ENCODE assay signal across 8 cellular contexts in genomic region chr13:36130542-36131214, GRCh38. TPM values are rescaled to one million over a fixed set of nuclear protein-coding genes. Genes with fewer than 3 reads are reported as not detected.
DNase-seq lines count a peak whose midpoint lies in the region; ATAC-seq and TF ChIP-seq lines count a peak whose summit lies in the region.

No MANE protein-coding gene starts in this region.

- no peak overlapping the region for H3K27ac ChIP-seq in mesodermal cell (ENCODE audit: low read depth, low read length, severe bottlenecking)

- H3K4me3 ChIP-seq in choroid plexus epithelial cell (ENCODE audit: low read depth, low read length) (peak overlapping the region; percentile 57), mesodermal cell (ENCODE audit: extremely low read depth, insufficient read depth, low read length, poor library complexity, severe bottlenecking) (peak overlapping the region; percentile 34)

- WGBS in mesodermal cell (ENCODE audit: insufficient coverage in 2 of 2), 2 experiments = 1% methylated on average over 29 to 49 of the region's 61 CpGs

- peak; percentile 60 for DNase-seq in Right ventricle myocardium inferior (ENCODE audit: missing footprints)
- DNase-seq in cardiac septum (ENCODE audit: low spot score) = no peak
- DNase-seq in choroid plexus epithelial cell (ENCODE audit: low read depth) = peak; percentile 16
- DNase-seq in ureter (ENCODE audit: low spot score) = no peak
- DNase-seq in cerebellar cortex (ENCODE audit: low spot score) = no peak

- H3K4me1 ChIP-seq in mesodermal cell (ENCODE audit: control insufficient read depth, insufficient read depth, low read length, poor library complexity, severe bottlenecking) = no peaks in the 10 kb centered on the region

- ATAC-seq in Right ventricle myocardium inferior (peak; percentile 6), HG03095 (IDR thresholded peaks at IDR 0.05; ENCODE audit: unreplicated experiment) (no peak), GM18907 (IDR thresholded peaks at IDR 0.05; ENCODE audit: unreplicated experiment) (no peak)

- H3K36me3 ChIP-seq in mesodermal cell (ENCODE audit: control insufficient read depth, insufficient read depth, low read length) = no peaks in the 10 kb centered on the region

- H3K9me3 ChIP-seq in mesodermal cell (ENCODE audit: control insufficient read depth, low read length) = no peaks in the 10 kb centered on the region

- no peak for TF ChIP-seq CTCF in choroid plexus epithelial cell (conservative IDR thresholded peaks at IDR 0.05; ENCODE audit: low read depth, low read length)

- intact Hi-C loops in Right ventricle myocardium inferior (cut with DNase I) (loop anchor here (2.0 to 10.0 kb wide), 3 partner anchors 60 to 148 kb away; no protein-coding TSS in a partner anchor), cardiac septum (cut with DNase I) (loop anchor here (5.0 to 10.0 kb wide), 2 partner anchors 144 to 153 kb away; no protein-coding TSS in a partner anchor)

RNA-seq across cellular contexts. Expression of gene DCLK1, which starts 0.5 kb away (rescaled TPM):
- total RNA-seq in Right ventricle myocardium inferior = 19.3 TPM
- total RNA-seq in cardiac septum = 13.8 TPM
- 4.3 TPM for polyA plus RNA-seq in mesodermal cell (2013, experiment 1 of 2)
- 3.9 TPM for polyA plus RNA-seq in mesodermal cell (2013, experiment 2 of 2)
- 13.5 TPM for total RNA-seq in ureter

Comparison
In these comparisons a context has a peak if more than half of its experiments do, and no peak if none do; other contexts are left out.
1. DNase-seq: peak in Right ventricle myocardium inferior (single experiment) and choroid plexus epithelial cell (single experiment); none in cardiac septum (single experiment), ureter (single experiment) and cerebellar cortex (single experiment).